ENCODE assay signal across 25 cellular contexts in the genomic region with DNA sequence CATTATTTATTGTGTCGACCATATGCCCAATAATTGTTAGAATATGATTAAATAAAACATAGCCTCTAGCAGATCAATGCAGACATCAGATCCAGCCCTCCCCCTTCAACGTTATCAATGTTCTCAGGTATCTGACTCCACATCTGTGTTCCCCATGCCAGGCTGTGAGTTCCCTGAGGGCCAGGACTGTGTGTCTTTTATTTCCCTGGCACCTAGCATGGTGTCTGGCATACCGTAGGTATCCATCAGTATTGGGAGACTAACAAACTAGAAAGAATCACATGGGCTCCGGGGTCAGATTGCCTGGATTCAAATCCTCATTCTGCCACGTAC.
"Had no signal": no experiment of that assay in that cellular context is flagged by ENCODE, and none has a peak within 500 bp of the region (broad histone marks: within the 10 kb centered on the region; RNA-seq: fewer than 3 reads in every experiment).

No MANE protein-coding gene starts in this region.

- H3K9me3 ChIP-seq: stomach, suprapubic skin, testis, thoracic aorta, thyroid gland, tibial artery, tibial nerve, transverse colon, upper lobe of left lung, upper lobe of right lung, uterus, vagina had no signal

- H3K27ac ChIP-seq: stomach, suprapubic skin, testis, thoracic aorta, thyroid gland, tibial artery, transverse colon, upper lobe of left lung, upper lobe of right lung, uterus, vagina had no signal

- DNase-seq: stimulated activated CD4-positive, alpha-beta T cell treated with anti-CD3 and anti-CD28 coated beads, Interleukin-2, amount 100 ng/mL, for 48 hours; stimulated activated CD4-positive, alpha-beta T cell treated with anti-CD3 and anti-CD28 coated beads, Interleukin-4, amount 100 ng/mL, for 1 hour; stimulated activated CD4-positive, alpha-beta T cell treated with anti-CD3 and anti-CD28 coated beads, Interleukin-4, amount 100 ng/mL, for 24 hours; stimulated activated CD4-positive, alpha-beta T cell treated with anti-CD3 and anti-CD28 coated beads, Interleukin-4, amount 100 ng/mL, for 4 hours; stimulated activated CD8-positive, alpha-beta memory T cell treated with anti-CD3 and anti-CD28 coated beads, Interleukin-4, amount 100 ng/mL, for 48 hours; stimulated activated naive B cell treated with anti-CD40 and anti-IgM and Interleukin-4, amounts not matched to agents 10 μg/mL and 1 μg/mL and 100 μg/mL, for 72 hours; stimulated activated naive CD4-positive, alpha-beta T cell; stimulated activated naive CD4-positive, alpha-beta T cell treated with Interleukin-2 at 50 U/mL for 16 hours; stimulated activated naive CD8-positive, alpha-beta T cell treated with anti-CD3 and anti-CD28 coated beads, Interleukin-15, amount 100 ng/mL, for 72 hours; stimulated activated naive CD8-positive, alpha-beta T cell treated with anti-CD3 and anti-CD28 coated beads, Interleukin-15, Interleukin-2, amounts not matched to agents 100 U/mL and 50 U/mL, for 24 hours; stomach; substantia nigra; testis; thyroid gland; tibial artery; transverse colon; upper lobe of left lung; upper lobe of right lung; uterus had no signal

- H3K36me3 ChIP-seq: stomach, suprapubic skin, thoracic aorta, thyroid gland, tibial artery, tibial nerve, transverse colon, upper lobe of left lung, upper lobe of right lung, uterus, vagina had no signal

- H3K27me3 ChIP-seq: stomach, suprapubic skin, testis, thyroid gland, tibial artery, tibial nerve, transverse colon, upper lobe of left lung, upper lobe of right lung, uterus, vagina had no signal

- H3K4me3 ChIP-seq: stomach, suprapubic skin, testis, thoracic aorta, thyroid gland, tibial artery, tibial nerve, transverse colon, upper lobe of left lung, upper lobe of right lung, uterus, vagina had no signal

- H3K4me1 ChIP-seq: testis, transverse colon, upper lobe of right lung, uterus had no signal

- ATAC-seq: stimulated activated effector memory CD8-positive, alpha-beta T cell treated with anti-CD3 and anti-CD28 coated beads, Interleukin-12 subunit alpha, Interleukin-12 subunit beta, amount 100 ng/mL, for 72 hours; stimulated activated memory B cell treated with anti-CD40 and anti-IgM and Interleukin-4, amounts not matched to agents 10 μg/mL and 1 μg/mL and 100 μg/mL, for 72 hours; stimulated activated naive CD8-positive, alpha-beta T cell treated with anti-CD3 and anti-CD28 coated beads, Interleukin-15, amount 100 ng/mL, for 72 hours; stimulated activated naive CD8-positive, alpha-beta T cell treated with anti-CD3 and anti-CD28 coated beads, Interleukin-15, Interleukin-2, amounts not matched to agents 100 U/mL and 50 U/mL, for 24 hours; upper lobe of right lung had no signal
